ENCODE assay signal across 15 cellular contexts in genomic region chr12:39682689-39683477, GRCh38.
DNase-seq lines count a peak whose midpoint lies in the region; ATAC-seq and TF ChIP-seq lines count a peak whose summit lies in the region.
"Had no signal": no experiment of that assay in that cellular context is flagged by ENCODE, and none has a peak within 500 bp of the region (broad histone marks: within the 10 kb centered on the region; RNA-seq: fewer than 3 reads in every experiment).

No MANE protein-coding gene starts in this region.

- intact Hi-C loops in CD4-positive, alpha-beta memory T cell (cut with micrococcal nuclease), result loop anchor here (1.0 to 5.0 kb wide), 3 partner anchors 14 to 424 kb away; partner anchors contain the start of genes ABCD2 and SLC2A13
- intact Hi-C loops in dorsolateral prefrontal cortex (cut with DNase I), result no loop called here

- H3K27ac Mint-ChIP-seq in CD4-positive, alpha-beta memory T cell, result peak overlapping the region; percentile 86 to 100 (median 98)
- H3K27ac Mint-ChIP-seq in T-helper 17 cell (peak overlapping the region; percentile 94), memory B cell (peak overlapping the region; percentile 84), mesothelial cell of epicardium (no peak overlapping the region)
- H3K27ac Mint-ChIP-seq: nephron; stimulated activated naive B cell treated with anti-CD40 and anti-IgM and Interleukin-4, amounts not matched to agents 10 μg/mL and 1 μg/mL and 100 μg/mL, for 72 hours had no signal

- peaks cover 30 to 43% (median 37%) of the 10 kb centered on the region in 4 donors for H3K4me1 Mint-ChIP-seq in CD4-positive, alpha-beta memory T cell
- H3K4me1 Mint-ChIP-seq in T-helper 17 cell (peaks cover 18% of the 10 kb centered on the region), memory B cell (peaks cover 5% of the 10 kb centered on the region), mesothelial cell of epicardium (no peaks in the 10 kb centered on the region)
- H3K4me1 Mint-ChIP-seq: nephron had no signal

- peak overlapping the region; percentile 1 to 37 for H3K4me3 ChIP-seq in CD4-positive, alpha-beta memory T cell (ENCODE audit: low read length in 2 of 2)
- no peak overlapping the region for H3K4me3 ChIP-seq in dorsolateral prefrontal cortex

- TF ChIP-seq CTCF in mesothelial cell of epicardium (IDR thresholded peaks at IDR 0.05; ENCODE audit: unreplicated experiment) (no peak), dorsolateral prefrontal cortex (IDR thresholded peaks at IDR 0.05 in 54 of 56, conservative IDR thresholded peaks at IDR 0.05 in 2 of 56; ENCODE audit: low read depth in 1 of 56, partially characterized antibody in 56 of 56) (no peak)

- H3K9me3 Mint-ChIP-seq in CD4-positive, alpha-beta memory T cell, result peaks cover 0 to 36% (median 16%) of the 10 kb centered on the region in 8 donors
- H3K9me3 Mint-ChIP-seq in memory B cell (peaks cover 6% of the 10 kb centered on the region), mesothelial cell of epicardium (peaks cover 16% of the 10 kb centered on the region)
- H3K9me3 Mint-ChIP-seq: nephron had no signal

- H3K4me1 ChIP-seq in CD4-positive, alpha-beta memory T cell (ENCODE audit: insufficient read depth, low read length), result peaks cover 43% of the 10 kb centered on the region

- H3K27me3 Mint-ChIP-seq in CD4-positive, alpha-beta memory T cell, result no peaks in the 10 kb centered on the region
- no peaks in the 10 kb centered on the region for H3K27me3 Mint-ChIP-seq in T-helper 17 cell
- H3K27me3 Mint-ChIP-seq in memory B cell, result no peaks in the 10 kb centered on the region
- H3K27me3 Mint-ChIP-seq in mesothelial cell of epicardium (ENCODE audit: low read depth), result no peaks in the 10 kb centered on the region
- H3K27me3 Mint-ChIP-seq: stimulated activated naive B cell treated with anti-CD40 and anti-IgM and Interleukin-4, amounts not matched to agents 10 μg/mL and 1 μg/mL and 100 μg/mL, for 72 hours had no signal

- peak in 4 of 5 donors; percentile 57 to 73 (median 64) for DNase-seq in CD4-positive, alpha-beta memory T cell
- DNase-seq in T-helper 17 cell (no peak), memory B cell (ENCODE audit: low spot score in 2 of 2) (no peak), mesothelial cell of epicardium (ENCODE audit: low spot score in 2 of 2, unreplicated experiment in 2 of 2) (no peak), dorsolateral prefrontal cortex (no peak)
- DNase-seq: left colon; NCI-H1436 treated with DMSO at 0.1 percent for 48 hours; NCI-H446 treated with DMSO at 0.1 percent for 48 hours; Peyer's patch; right cardiac atrium; stimulated activated CD4-positive, alpha-beta T cell treated with anti-CD3 and anti-CD28 coated beads, Interleukin-4, amount 100 ng/mL, for 24 hours; stimulated activated naive B cell treated with anti-CD40 and anti-IgM and Interleukin-4, amounts not matched to agents 10 μg/mL and 1 μg/mL and 100 μg/mL, for 72 hours had no signal

- H3K36me3 Mint-ChIP-seq in CD4-positive, alpha-beta memory T cell, result peaks cover 20 to 27% of the 10 kb centered on the region in 2 donors
- peaks cover 6% of the 10 kb centered on the region for H3K36me3 Mint-ChIP-seq in T-helper 17 cell (ENCODE audit: low read depth)
- no peaks in the 10 kb centered on the region for H3K36me3 Mint-ChIP-seq in memory B cell
- no peaks in the 10 kb centered on the region for H3K36me3 Mint-ChIP-seq in mesothelial cell of epicardium
- H3K36me3 Mint-ChIP-seq: stimulated activated naive B cell treated with anti-CD40 and anti-IgM and Interleukin-4, amounts not matched to agents 10 μg/mL and 1 μg/mL and 100 μg/mL, for 72 hours had no signal

- H3K36me3 ChIP-seq in CD4-positive, alpha-beta memory T cell (ENCODE audit: insufficient read depth, low read length), result no peaks in the 10 kb centered on the region
- H3K36me3 ChIP-seq: Peyer's patch had no signal

- peak overlapping the region; percentile 78 to 92 (median 88) for H3K4me3 Mint-ChIP-seq in CD4-positive, alpha-beta memory T cell
- H3K4me3 Mint-ChIP-seq in T-helper 17 cell, result peak overlapping the region; percentile 77
- peak overlapping the region; percentile 77 for H3K4me3 Mint-ChIP-seq in memory B cell
- no peak overlapping the region for H3K4me3 Mint-ChIP-seq in mesothelial cell of epicardium
- H3K4me3 Mint-ChIP-seq: nephron; stimulated activated naive B cell treated with anti-CD40 and anti-IgM and Interleukin-4, amounts not matched to agents 10 μg/mL and 1 μg/mL and 100 μg/mL, for 72 hours had no signal

- no peaks in the 10 kb centered on the region for H3K9me3 ChIP-seq in CD4-positive, alpha-beta memory T cell (ENCODE audit: control insufficient read depth in 1 of 2, low read length in 2 of 2)
- peaks cover 3% of the 10 kb centered on the region for H3K9me3 ChIP-seq in T-helper 17 cell (ENCODE audit: control insufficient read depth, low read length, poor library complexity, severe bottlenecking)
- H3K9me3 ChIP-seq: Peyer's patch had no signal

- peak overlapping the region; percentile 80 for H3K27ac ChIP-seq in CD4-positive, alpha-beta memory T cell (ENCODE audit: low read depth, low read length)
- H3K27ac ChIP-seq in dorsolateral prefrontal cortex, result no peak overlapping the region

- no peaks in the 10 kb centered on the region for H3K27me3 ChIP-seq in CD4-positive, alpha-beta memory T cell (ENCODE audit: insufficient read depth, low read length)
- no peaks in the 10 kb centered on the region for H3K27me3 ChIP-seq in dorsolateral prefrontal cortex
- H3K27me3 ChIP-seq: Peyer's patch had no signal

- POLR2A ChIA-PET in CD4-positive, alpha-beta memory T cell (lab: Charles Lee; ENCODE audit: partially characterized antibody), result interaction anchor here (1.0 to 3.0 kb wide), 6 partner anchors 10 to 240 kb away, joined by 3 to 77 read pairs (median 10); partner anchors contain the start of genes ABCD2 and KIF21A

- ATAC-seq in GM21515 (IDR thresholded peaks at IDR 0.05; ENCODE audit: unreplicated experiment), result peak; percentile 58
- ATAC-seq in T-helper 17 cell, result peak; percentile 78
- peak; percentile 59 for ATAC-seq in memory B cell (ENCODE audit: low read depth)
- no peak for ATAC-seq in GM19397 (IDR thresholded peaks at IDR 0.05; ENCODE audit: unreplicated experiment)
- ATAC-seq: left colon; right cardiac atrium; stimulated activated naive B cell treated with anti-CD40 and anti-IgM and Interleukin-4, amounts not matched to agents 10 μg/mL and 1 μg/mL and 100 μg/mL, for 72 hours had no signal

- CTCF ChIA-PET in CD4-positive, alpha-beta memory T cell (lab: Charles Lee; ENCODE audit: partially characterized antibody), result interaction anchor here (0.8 to 2.9 kb wide), 4 partner anchors 9 to 239 kb away, joined by 4 to 11 read pairs (median 8); partner anchors contain the start of gene ABCD2

Comparison
In these comparisons a context has a peak if more than half of its experiments do, and no peak if none do; other contexts are left out.
1. DNase-seq: peak in CD4-positive, alpha-beta memory T cell (4 of 5); none in T-helper 17 cell (0 of 3), memory B cell (0 of 2), mesothelial cell of epicardium (0 of 2) and dorsolateral prefrontal cortex (0 of 10).
2. H3K4me3 ChIP-seq: peak in CD4-positive, alpha-beta memory T cell (2 of 2); none in dorsolateral prefrontal cortex (0 of 59).